8 cellular contexts compared by ENCODE assay signal in genomic region chr5:132829742-132830435, GRCh38. TPM values are rescaled to one million over a fixed set of nuclear protein-coding genes. Genes with fewer than 3 reads are reported as not detected.
DNase-seq lines count a peak whose midpoint lies in the region; ATAC-seq and TF ChIP-seq lines count a peak whose summit lies in the region.

No MANE protein-coding gene starts in this region.

- H3K9me3 Mint-ChIP-seq in T-cell, result no peaks in the 10 kb centered on the region

- no peaks in the 10 kb centered on the region for H4K20me1 ChIP-seq in Loucy (ENCODE audit: insufficient read depth, low read length, poor library complexity, severe bottlenecking)

- peak overlapping the region; percentile 5 for H3K27ac ChIP-seq in right cardiac atrium (ENCODE audit: low read length)

- no peaks in the 10 kb centered on the region for H3F3A ChIP-seq in Loucy (ENCODE audit: low read depth)

- H3K4me1 Mint-ChIP-seq in T-cell, result peaks cover 10 to 23% (median 11%) of the 10 kb centered on the region in 3 donors

- peak; percentile 85 for DNase-seq in GM06990 (ENCODE audit: extremely low read depth, insufficient read length)
- DNase-seq in H7, result peak; percentile 94
- DNase-seq in T-cell, result peak; percentile 31 to 74 (median 60)
- peak; percentile 44 for DNase-seq in amniotic stem cell (lab: John Stamatoyannopoulos, UW)
- DNase-seq in right cardiac atrium, result peak; percentile 81 to 92 (median 91)
- peak; percentile 94 for DNase-seq in retina
- no peak for DNase-seq in NCI-H446 treated with DMSO at 0.1 percent for 48 hours (lab: John Stamatoyannopoulos, UW)

- no peaks in the 10 kb centered on the region; the same call in 1 of the 2 replicates for H3K27me3 ChIP-seq in GM06990 (replicated peaks; ENCODE audit: control insufficient read depth, insufficient read depth, low read length)
- H3K27me3 ChIP-seq in H7 (ENCODE audit: control insufficient read depth, insufficient read depth, low read length), result peaks cover 62% of the 10 kb centered on the region
- no peaks in the 10 kb centered on the region for H3K27me3 ChIP-seq in Loucy (ENCODE audit: insufficient read depth, low read length, poor library complexity, severe bottlenecking)
- H3K27me3 ChIP-seq in right cardiac atrium (ENCODE audit: control insufficient read depth, insufficient read depth), result no peaks in the 10 kb centered on the region

- POLR2A ChIA-PET in T-cell (lab: Charles Lee), result interaction anchor here in 1 of 2 donors (0.6 kb wide), 1 partner anchor 280 kb away, joined by 4 read pairs; no protein-coding TSS in a partner anchor

- CTCF ChIA-PET in T-cell (lab: Charles Lee), result interaction anchor here (1.0 to 2.0 kb wide), 6 partner anchors 9 to 53 kb away, joined by 3 to 10 read pairs (median 4); no protein-coding TSS in a partner anchor

- peaks cover 35 to 53% of the 10 kb centered on the region in 2 donors for H3K27me3 Mint-ChIP-seq in T-cell

- H3K4me2 ChIP-seq in Loucy (ENCODE audit: low read depth, low read length, poor library complexity, severe bottlenecking), result peak overlapping the region; percentile 37

- H2AFZ ChIP-seq in Loucy (ENCODE audit: low read length), result peak overlapping the region; percentile 67; the same call in 1 of the 2 replicates

- peak overlapping the region; percentile 81 to 88 (median 87) for H3K4me3 Mint-ChIP-seq in T-cell

- H3K4me3 ChIP-seq in GM06990 (replicated peaks; ENCODE audit: low read depth, low read length) (peak overlapping the region; percentile 68), H7 (ENCODE audit: insufficient read depth, low read depth, low read length) (peak overlapping the region; percentile 59), Loucy (ENCODE audit: low read length, poor library complexity, severe bottlenecking) (peak overlapping the region; percentile 74), right cardiac atrium (ENCODE audit: low read length) (peak overlapping the region; percentile 49)

- H3K9me3 ChIP-seq in Loucy (ENCODE audit: insufficient read depth, low read depth, low read length) (no peaks in the 10 kb centered on the region), right cardiac atrium (ENCODE audit: control insufficient read depth, low read length) (no peaks in the 10 kb centered on the region)

- H3K9ac ChIP-seq in Loucy (ENCODE audit: low read depth, low read length, poor library complexity, severe bottlenecking), result peak overlapping the region; percentile 50

- no peaks in the 10 kb centered on the region for H3K36me3 Mint-ChIP-seq in T-cell

- intact Hi-C loops in right cardiac atrium (cut with DNase I), result loop anchor here in 2 of 4 donors (5.0 to 10.0 kb wide), 3 partner anchors 52 to 445 kb away; no protein-coding TSS in a partner anchor

- H3K27ac Mint-ChIP-seq in T-cell, result no peak overlapping the region

- TF ChIP-seq CTCF in GM06990 (IDR thresholded peaks at IDR 0.05; ENCODE audit: insufficient read depth, low read length, poor library complexity, severe bottlenecking) (peak; percentile 93), Loucy (conservative IDR thresholded peaks at IDR 0.05; ENCODE audit: low read length) (peak; percentile 58)

- H3K36me3 ChIP-seq in GM06990 (ENCODE audit: control insufficient read depth, insufficient read depth, low read length), result no peaks in the 10 kb centered on the region
- H3K36me3 ChIP-seq in H7 (replicated peaks; ENCODE audit: control insufficient read depth, insufficient read depth, low read length), result no peaks in the 10 kb centered on the region
- no peaks in the 10 kb centered on the region for H3K36me3 ChIP-seq in Loucy (ENCODE audit: insufficient read depth, low read length)

- no peaks in the 10 kb centered on the region for H3K79me2 ChIP-seq in Loucy (ENCODE audit: insufficient read depth, low read length)

- WGBS in right cardiac atrium, result 3% methylated on average over 75 of the region's 75 CpGs

- ATAC-seq in T-cell (replicated peaks in 1 of 4) (peak; percentile 90 to 93 (median 91)), right cardiac atrium (peak; percentile 89 to 90)

- H3K9me2 ChIP-seq in Loucy (replicated peaks; ENCODE audit: low read depth, low read length), result no peaks in the 10 kb centered on the region

- H3K4me1 ChIP-seq in Loucy (ENCODE audit: insufficient read depth, low read length, poor library complexity, severe bottlenecking), result no peaks in the 10 kb centered on the region
- no peaks in the 10 kb centered on the region for H3K4me1 ChIP-seq in right cardiac atrium (ENCODE audit: control insufficient read depth, insufficient read depth, low read length)

RNA-seq across cellular contexts. Expression of gene SHROOM1, which starts 0.6 kb away (rescaled TPM):
- total RNA-seq in H7 (2014; rRNA removed; shearing (Covaris generic)), result 1.3 and 4.0 TPM in 2 replicates
- total RNA-seq in T-cell (1 to 10 TPM in 1 of 5 donors, under 1 TPM in 2, not detected in 2; 0.35 to 1.1 (median 0.62) TPM), right cardiac atrium (1 to 10 TPM; 2.9 to 5.3 (median 4.2) TPM)
- polyA plus RNA-seq in right cardiac atrium, result 2.9 TPM

RNA-seq across cellular contexts. Expression of gene SOWAHA, which starts 16.8 kb away (rescaled TPM):
- 0.21 TPM in 1 of 2 replicates, not detected in the other for total RNA-seq in H7 (2014; rRNA removed; shearing (Covaris generic))
- total RNA-seq in T-cell (not detected), right cardiac atrium (under 1 TPM in 1 of 4 donors, not detected in 3; 0.11 TPM)
- polyA plus RNA-seq in right cardiac atrium, result 0.05 TPM

RNA-seq across cellular contexts. Expression of gene GDF9, which starts 36.4 kb away (rescaled TPM):
- total RNA-seq in H7 (2014; rRNA removed; shearing (Covaris generic)), result 0.22 and 0.24 TPM in 2 replicates
- total RNA-seq in T-cell (1 to 10 TPM in 2 of 5 donors, under 1 TPM in 3; 0.63 to 1.9 (median 0.92) TPM), right cardiac atrium (under 1 TPM in 3 of 4 donors, not detected in 1; 0.09 to 0.54 (median 0.14) TPM)
- polyA plus RNA-seq in right cardiac atrium, result 0.18 TPM

RNA-seq across cellular contexts. Expression of gene UQCRQ, which starts 36.6 kb away (rescaled TPM):
- total RNA-seq in H7 (2014; rRNA removed; shearing (Covaris generic)), result 129 and 137 TPM in 2 replicates
- 100 to 1,000 TPM; 119 to 139 (median 132) TPM for total RNA-seq in T-cell
- total RNA-seq in right cardiac atrium, result 1,000 to 10,000 TPM in 2 of 4 donors, 100 to 1,000 TPM in 2; 978 to 1,175 (median 1,022) TPM
- polyA plus RNA-seq in right cardiac atrium, result 1,317 TPM

RNA-seq across cellular contexts. Expression of gene LEAP2, which starts 43.6 kb away (rescaled TPM):
- total RNA-seq in H7 (2014; rRNA removed; shearing (Covaris generic)), result 0.70 and 0.94 TPM in 2 replicates
- 1 to 10 TPM; 1.3 to 6.2 (median 3.7) TPM for total RNA-seq in T-cell
- total RNA-seq in right cardiac atrium, result 1 to 10 TPM in 2 of 4 donors, under 1 TPM in 2; 0.76 to 1.9 (median 1.2) TPM
- polyA plus RNA-seq in right cardiac atrium, result 1.6 TPM
